11 cellular contexts compared by ENCODE assay signal in genomic region chr9:128917151-128917849, GRCh38. TPM values are rescaled to one million over a fixed set of nuclear protein-coding genes. Genes with fewer than 3 reads are reported as not detected.
DNase-seq lines count a peak whose midpoint lies in the region; ATAC-seq, FAIRE-seq and TF ChIP-seq lines count a peak whose summit lies in the region.
"Had no signal": no experiment of that assay in that cellular context is flagged by ENCODE, and none has a peak within 500 bp of the region (broad histone marks: within the 10 kb centered on the region; RNA-seq: fewer than 3 reads in every experiment).

No MANE protein-coding gene starts in this region.

- TF ChIP-seq CTCF in GM12878 (IDR thresholded peaks at IDR 0.05 in 2 of 3, conservative IDR thresholded peaks at IDR 0.05 in 1 of 3; ENCODE audit: control insufficient read depth in 2 of 3, extremely low read depth in 1 of 3, insufficient read depth in 1 of 3, low read depth in 3 of 3, low read length in 3 of 3) = no peak
- TF ChIP-seq CTCF in gastrocnemius medialis (IDR thresholded peaks at IDR 0.05 in 4 of 5, conservative IDR thresholded peaks at IDR 0.05 in 1 of 5) = no peak

- H3K9ac ChIP-seq in GM12878 (ENCODE audit: control insufficient read depth, insufficient read depth, low read length) = no peak overlapping the region

- POLR2A ChIA-PET in GM12878 (lab: Charles Lee) = no interaction called here

- RAD21 ChIA-PET in GM12878 (lab: Charles Lee; ENCODE audit: unreplicated experiment) = no interaction called here

- H3K4me2 ChIP-seq in GM12878 (ENCODE audit: control insufficient read depth, insufficient read depth) = no peak overlapping the region

- H3K4me3 ChIP-seq in GM12878 (no peak overlapping the region), gastrocnemius medialis (peak overlapping the region in 3 of 4 donors; percentile 23 to 43 (median 34))
- H3K4me3 ChIP-seq: cardiac muscle cell, SJSA1 had no signal

- no peak for TF ChIP-seq RAD21 in GM12878 (IDR thresholded peaks at IDR 0.05; ENCODE audit: insufficient read depth, low read depth, low read length)

- H3K27me3 ChIP-seq in GM12878 (replicated peaks in 1 of 2; ENCODE audit: control insufficient read depth in 2 of 2, insufficient read depth in 2 of 2, low read length in 1 of 2) (no peaks in the 10 kb centered on the region), gastrocnemius medialis (no peaks in the 10 kb centered on the region)
- H3K27me3 ChIP-seq: cardiac muscle cell, SJSA1 had no signal

- TF ChIP-seq EP300 in GM12878 (IDR thresholded peaks at IDR 0.05; ENCODE audit: borderline replicate concordance in 1 of 2, control insufficient read depth in 1 of 2, low read depth in 2 of 2, low read length in 2 of 2) = no peak

- peaks cover 3 to 8% of the 10 kb centered on the region in 2 experiments; a peak in 3 of 4 replicates for H3K36me3 ChIP-seq in GM12878 (ENCODE audit: control insufficient read depth in 2 of 2, insufficient read depth in 2 of 2, low read length in 1 of 2)
- peaks cover 0 to 11% of the 10 kb centered on the region in 2 donors for H3K36me3 ChIP-seq in gastrocnemius medialis

- H3K9me3 ChIP-seq in GM12878 (replicated peaks; ENCODE audit: control insufficient read depth, insufficient read depth, low read length) (no peaks in the 10 kb centered on the region), gastrocnemius medialis (no peaks in the 10 kb centered on the region)
- H3K9me3 ChIP-seq: SJSA1 had no signal

- CTCF ChIA-PET in GM12878 (lab: Yijun Ruan, JAX) = no interaction called here

- no peak overlapping the region for H2AFZ ChIP-seq in GM12878 (ENCODE audit: control insufficient read depth, low read depth, low read length)

- ATAC-seq in GM12878 (no peak), gastrocnemius medialis (peak; percentile 39 to 70), HG03565 (IDR thresholded peaks at IDR 0.05; ENCODE audit: unreplicated experiment) (no peak)

- WGBS in GM12878 (ENCODE audit: insufficient coverage, insufficient replicate concordance, low lambda C conversion rate, missing lambda C conversion rate) = 88% methylated on average over 26 of the region's 26 CpGs

- H3K27ac ChIP-seq in GM12878 (ENCODE audit: control insufficient read depth, insufficient read depth) (no peak overlapping the region), gastrocnemius medialis (peak overlapping the region; percentile 73 to 85 (median 82))
- H3K27ac ChIP-seq: cardiac muscle cell, HL-60, SJSA1 had no signal

- TF ChIP-seq POLR2A in GM12878 (IDR thresholded peaks at IDR 0.05; ENCODE audit: low read depth, low read length) = no peak
- TF ChIP-seq POLR2A in gastrocnemius medialis (IDR thresholded peaks at IDR 0.05) = peak in 1 of 2 donors; percentile 48
- TF ChIP-seq POLR2A in GM12891 (IDR thresholded peaks at IDR 0.05; ENCODE audit: low read depth, low read length) = no peak

- BruUV-seq in GM12878 (replicated peaks; lab: Mats Ljungman, UMichigan) = TSS peak; percentile 40

- FAIRE-seq in GM12878 (lab: Jason Lieb, UNC) (no peak), GM12891 (lab: Jason Lieb, UNC) (no peak), urothelium cell line (lab: Jason Lieb, UNC) (no peak)

- no peaks in the 10 kb centered on the region for H3K4me1 ChIP-seq in GM12878 (ENCODE audit: control insufficient read depth, insufficient read depth, low read length)
- peaks cover 80 to 82% of the 10 kb centered on the region in 2 donors for H3K4me1 ChIP-seq in gastrocnemius medialis

- SMC1A ChIA-PET in GM12878 (lab: Charles Lee; ENCODE audit: uncharacterized antibody, unreplicated experiment) = no interaction called here

- DNase-seq in GM03348 (ENCODE audit: low spot score) (peak; percentile 92), GM12878 (ENCODE audit: low read depth, low spot score) (no peak), hepatic stellate cell (ENCODE audit: low spot score) (peak; percentile 72), gastrocnemius medialis (peak; percentile 65 to 81), GM12891 (ENCODE audit: insufficient read length, low spot score) (no peak), urothelium cell line (ENCODE audit: low spot score) (no peak)
- no peak for DNase-seq in stimulated activated CD4-positive, alpha-beta T cell treated with anti-CD3 and anti-CD28 coated beads, Interleukin-12 subunit alpha, Interleukin-12 subunit beta, amount 100 ng/mL, for 4 hours

- intact Hi-C loops in GM12878 (cut with micrococcal nuclease; ENCODE audit: unreplicated experiment) = no loop called here
- intact Hi-C loops in gastrocnemius medialis (cut with DNase I; ENCODE audit: low total_unique reads) = loop anchor here (5.0 kb wide), 1 partner anchor 35 kb away; the partner anchor contains the start of genes KYAT1 and LRRC8A

- H4K20me1 ChIP-seq in GM12878 (ENCODE audit: control insufficient read depth, insufficient read depth) = no peaks in the 10 kb centered on the region

- H3K79me2 ChIP-seq in GM12878 (ENCODE audit: control insufficient read depth, insufficient read depth, low read length) = no peaks in the 10 kb centered on the region

- in situ Hi-C loops in GM12878 (cut with MboI) (no loop called here), gastrocnemius medialis (cut with MboI; ENCODE audit: low sequenced_read_pairs in 4 of 4) (no loop called here)

RNA-seq across cellular contexts. Expression of gene PHYHD1, which starts 3.5 kb away (rescaled TPM):
- total RNA-seq in GM12878 (2013; cell fraction: nucleolus; rRNA removed) = not detected in 2 replicates
- total RNA-seq in GM12878 (2014; rRNA removed) = 0.17 TPM in 1 of 2 replicates, not detected in the other
- not detected in 2 replicates for total RNA-seq in GM12878 (2014; rRNA removed; fragmentation: Illumina TruSeq; extraction: Trizol)
- total RNA-seq in GM12878 (2021) = not detected in 2 replicates
- polyA plus RNA-seq in GM12878 (2011; ENCODE audit: low read depth) = not detected
- polyA plus RNA-seq in GM12878 (2011; rRNA removed) = not detected in 2 replicates
- 0.10 TPM in 1 of 2 replicates, not detected in the other for polyA plus RNA-seq in GM12878 (2011; cell fraction: cytosol; rRNA removed)
- polyA plus RNA-seq in GM12878 (2011; cell fraction: nucleus; rRNA removed) = 0.31 and 0.35 TPM in 2 replicates
- polyA plus RNA-seq in GM12878 (2012) = 0.10 TPM in 1 of 2 replicates, not detected in the other
- not detected in 2 replicates for polyA plus RNA-seq in GM12878 (2014; fragmentation: Illumina TruSeq; extraction: Trizol)
- polyA plus RNA-seq in GM12878 (2014; fragmentation: Nextera tagmentation; extraction: Ambion mirVana) = under 1 TPM in 1 of 2 experiments, not detected in 1; 0.09 TPM
- polyA plus RNA-seq in GM12878 (2014; rRNA removed) = not detected in 2 replicates
- not detected for polyA plus RNA-seq in GM12878 (2016; fragmentation: Nextera tagmentation; extraction: Ambion mirVana)
- not detected in 2 replicates for polyA minus RNA-seq in GM12878 (2011; rRNA and poly(A)+ RNA removed)
- polyA minus RNA-seq in GM12878 (2011; cell fraction: cytosol; rRNA and poly(A)+ RNA removed) = not detected in 2 replicates
- 0.38 TPM in 1 of 2 replicates, not detected in the other for polyA minus RNA-seq in GM12878 (2011; cell fraction: nucleus; rRNA and poly(A)+ RNA removed)
- total RNA-seq in gastrocnemius medialis = 10 to 100 TPM in 3 of 4 donors, 1 to 10 TPM in 1; 9.5 to 39.3 (median 30.3) TPM
- not detected for polyA plus RNA-seq in GM12891 (2012; ENCODE audit: low read depth, missing spikeins)
- total RNA-seq: SJSA1 had no signal

RNA-seq across cellular contexts. Expression of gene DOLK, which starts 30.1 kb away (rescaled TPM):
- 11.4 and 11.8 TPM in 2 replicates for total RNA-seq in GM12878 (2013; cell fraction: nucleolus; rRNA removed)
- 15.7 and 16.9 TPM in 2 replicates for total RNA-seq in GM12878 (2014; rRNA removed)
- total RNA-seq in GM12878 (2014; rRNA removed; fragmentation: Illumina TruSeq; extraction: Trizol) = 6.8 and 7.1 TPM in 2 replicates
- total RNA-seq in GM12878 (2021) = 9.3 and 10.9 TPM in 2 replicates
- 2.8 TPM for polyA plus RNA-seq in GM12878 (2011; ENCODE audit: low read depth)
- polyA plus RNA-seq in GM12878 (2011; rRNA removed) = 3.5 and 6.4 TPM in 2 replicates
- 9.1 and 11.6 TPM in 2 replicates for polyA plus RNA-seq in GM12878 (2011; cell fraction: cytosol; rRNA removed)
- polyA plus RNA-seq in GM12878 (2011; cell fraction: nucleus; rRNA removed) = 6.9 and 7.5 TPM in 2 replicates
- polyA plus RNA-seq in GM12878 (2012) = 5.0 and 7.2 TPM in 2 replicates
- 8.4 and 9.0 TPM in 2 replicates for polyA plus RNA-seq in GM12878 (2014; fragmentation: Illumina TruSeq; extraction: Trizol)
- polyA plus RNA-seq in GM12878 (2014; fragmentation: Nextera tagmentation; extraction: Ambion mirVana) = 1 to 10 TPM; 1.9 to 3.2 TPM
- 9.3 and 10.4 TPM in 2 replicates for polyA plus RNA-seq in GM12878 (2014; rRNA removed)
- polyA plus RNA-seq in GM12878 (2016; fragmentation: Nextera tagmentation; extraction: Ambion mirVana) = 10 to 100 TPM; 17.8 to 18.2 TPM
- 23.9 and 26.4 TPM in 2 replicates for polyA minus RNA-seq in GM12878 (2011; rRNA and poly(A)+ RNA removed)
- 4.1 and 7.1 TPM in 2 replicates for polyA minus RNA-seq in GM12878 (2011; cell fraction: cytosol; rRNA and poly(A)+ RNA removed)
- 20.3 and 30.5 TPM in 2 replicates for polyA minus RNA-seq in GM12878 (2011; cell fraction: nucleus; rRNA and poly(A)+ RNA removed)
- 10 to 100 TPM in 1 of 4 donors, 1 to 10 TPM in 3; 6.5 to 11.8 (median 6.6) TPM for total RNA-seq in gastrocnemius medialis
- 5.2 TPM for polyA plus RNA-seq in GM12891 (2012; ENCODE audit: low read depth, missing spikeins)

RNA-seq across cellular contexts. Expression of gene NUP188, which starts 30.2 kb away (rescaled TPM):
- 285 and 303 TPM in 2 replicates for total RNA-seq in GM12878 (2013; cell fraction: nucleolus; rRNA removed)
- total RNA-seq in GM12878 (2014; rRNA removed) = 43.9 and 48.1 TPM in 2 replicates
- total RNA-seq in GM12878 (2014; rRNA removed; fragmentation: Illumina TruSeq; extraction: Trizol) = 32.4 and 34.0 TPM in 2 replicates
- total RNA-seq in GM12878 (2021) = 61.3 and 71.5 TPM in 2 replicates
- 32.2 TPM for polyA plus RNA-seq in GM12878 (2011; ENCODE audit: low read depth)
- 32.1 and 52.3 TPM in 2 replicates for polyA plus RNA-seq in GM12878 (2011; rRNA removed)
- 81.9 and 97.9 TPM in 2 replicates for polyA plus RNA-seq in GM12878 (2011; cell fraction: cytosol; rRNA removed)
- 179 and 219 TPM in 2 replicates for polyA plus RNA-seq in GM12878 (2011; cell fraction: nucleus; rRNA removed)
- 32.0 and 35.5 TPM in 2 replicates for polyA plus RNA-seq in GM12878 (2012)
- 41.0 and 47.3 TPM in 2 replicates for polyA plus RNA-seq in GM12878 (2014; fragmentation: Illumina TruSeq; extraction: Trizol)
- polyA plus RNA-seq in GM12878 (2014; fragmentation: Nextera tagmentation; extraction: Ambion mirVana) = 1 to 10 TPM; 1.4 to 3.5 TPM
- 49.6 and 51.2 TPM in 2 replicates for polyA plus RNA-seq in GM12878 (2014; rRNA removed)
- polyA plus RNA-seq in GM12878 (2016; fragmentation: Nextera tagmentation; extraction: Ambion mirVana) = 10 to 100 TPM; 72.9 to 73.7 TPM
- polyA minus RNA-seq in GM12878 (2011; rRNA and poly(A)+ RNA removed) = 156 and 211 TPM in 2 replicates
- 73.6 and 85.4 TPM in 2 replicates for polyA minus RNA-seq in GM12878 (2011; cell fraction: cytosol; rRNA and poly(A)+ RNA removed)
- 78.3 and 126 TPM in 2 replicates for polyA minus RNA-seq in GM12878 (2011; cell fraction: nucleus; rRNA and poly(A)+ RNA removed)
- total RNA-seq in gastrocnemius medialis = 10 to 100 TPM; 24.7 to 59.7 (median 30.3) TPM
- polyA plus RNA-seq in GM12891 (2012; ENCODE audit: low read depth, missing spikeins) = 29.5 TPM

RNA-seq across cellular contexts. Expression of gene LRRC8A, which starts 35.4 kb away (rescaled TPM):
- total RNA-seq in GM12878 (2013; cell fraction: nucleolus; rRNA removed) = 20.0 and 23.0 TPM in 2 replicates
- total RNA-seq in GM12878 (2014; rRNA removed) (9.1 and 13.4 TPM in 2 replicates), GM12878 (2014; rRNA removed; fragmentation: Illumina TruSeq; extraction: Trizol) (5.9 and 6.9 TPM in 2 replicates), GM12878 (2021) (15.7 and 15.9 TPM in 2 replicates), gastrocnemius medialis (10 to 100 TPM; 24.4 to 28.4 (median 27.0) TPM)
- polyA plus RNA-seq in GM12878 (2011; ENCODE audit: low read depth) = 2.9 TPM
- polyA plus RNA-seq in GM12878 (2011; rRNA removed) (3.7 and 8.9 TPM in 2 replicates), GM12878 (2014; fragmentation: Illumina TruSeq; extraction: Trizol) (3.5 and 7.6 TPM in 2 replicates), GM12878 (2014; fragmentation: Nextera tagmentation; extraction: Ambion mirVana) (1 to 10 TPM; 1.6 to 2.3 TPM), GM12878 (2014; rRNA removed) (10.5 and 12.6 TPM in 2 replicates), GM12878 (2016; fragmentation: Nextera tagmentation; extraction: Ambion mirVana) (10 to 100 TPM; 15.1 to 15.6 TPM)
- polyA plus RNA-seq in GM12878 (2011; cell fraction: cytosol; rRNA removed) = 12.0 and 13.2 TPM in 2 replicates
- 10.1 and 15.4 TPM in 2 replicates for polyA plus RNA-seq in GM12878 (2011; cell fraction: nucleus; rRNA removed)
- polyA plus RNA-seq in GM12878 (2012) = 5.7 and 7.4 TPM in 2 replicates
- 25.2 and 28.5 TPM in 2 replicates for polyA minus RNA-seq in GM12878 (2011; rRNA and poly(A)+ RNA removed)
- 6.1 and 6.5 TPM in 2 replicates for polyA minus RNA-seq in GM12878 (2011; cell fraction: cytosol; rRNA and poly(A)+ RNA removed)
- polyA minus RNA-seq in GM12878 (2011; cell fraction: nucleus; rRNA and poly(A)+ RNA removed) = 8.6 and 22.6 TPM in 2 replicates
- polyA plus RNA-seq in GM12891 (2012; ENCODE audit: low read depth, missing spikeins) = 5.2 TPM

RNA-seq across cellular contexts. Expression of gene KYAT1, which starts 35.5 kb away (rescaled TPM):
- total RNA-seq in GM12878 (2013; cell fraction: nucleolus; rRNA removed) = 23.9 and 33.0 TPM in 2 replicates
- total RNA-seq in GM12878 (2014; rRNA removed) (12.4 and 12.8 TPM in 2 replicates), GM12878 (2014; rRNA removed; fragmentation: Illumina TruSeq; extraction: Trizol) (6.3 and 7.4 TPM in 2 replicates), GM12878 (2021) (12.2 and 12.7 TPM in 2 replicates), gastrocnemius medialis (1 to 10 TPM; 4.7 to 7.4 (median 5.8) TPM)
- 3.2 TPM for polyA plus RNA-seq in GM12878 (2011; ENCODE audit: low read depth)
- polyA plus RNA-seq in GM12878 (2011; rRNA removed) (8.6 and 14.0 TPM in 2 replicates), GM12878 (2014; fragmentation: Illumina TruSeq; extraction: Trizol) (5.4 and 7.9 TPM in 2 replicates), GM12878 (2014; fragmentation: Nextera tagmentation; extraction: Ambion mirVana) (1 to 10 TPM; 5.8 to 6.2 TPM), GM12878 (2014; rRNA removed) (15.7 and 15.9 TPM in 2 replicates), GM12878 (2016; fragmentation: Nextera tagmentation; extraction: Ambion mirVana) (10 to 100 TPM; 10.3 to 12.8 TPM)
- 15.7 and 17.5 TPM in 2 replicates for polyA plus RNA-seq in GM12878 (2011; cell fraction: cytosol; rRNA removed)
- 75.8 and 77.3 TPM in 2 replicates for polyA plus RNA-seq in GM12878 (2011; cell fraction: nucleus; rRNA removed)
- 7.6 and 7.7 TPM in 2 replicates for polyA plus RNA-seq in GM12878 (2012)
- 8.6 and 12.4 TPM in 2 replicates for polyA minus RNA-seq in GM12878 (2011; rRNA and poly(A)+ RNA removed)
- 4.9 and 5.1 TPM in 2 replicates for polyA minus RNA-seq in GM12878 (2011; cell fraction: cytosol; rRNA and poly(A)+ RNA removed)
- polyA minus RNA-seq in GM12878 (2011; cell fraction: nucleus; rRNA and poly(A)+ RNA removed) = 5.9 and 7.8 TPM in 2 replicates
- 6.8 TPM for polyA plus RNA-seq in GM12891 (2012; ENCODE audit: low read depth, missing spikeins)

Comparison
In these comparisons a context has a peak if more than half of its experiments do, and no peak if none do; other contexts are left out.
1. DNase-seq: peak in GM03348 (single experiment), hepatic stellate cell (single experiment) and gastrocnemius medialis (2 of 2); none in GM12878 (single experiment), stimulated activated CD4-positive, alpha-beta T cell treated with anti-CD3 and anti-CD28 coated beads, Interleukin-12 subunit alpha, Interleukin-12 subunit beta, amount 100 ng/mL, for 4 hours (single experiment), GM12891 (single experiment) and urothelium cell line (single experiment).
2. ATAC-seq: peak in gastrocnemius medialis (2 of 2); none in GM12878 (single experiment) and HG03565 (single experiment).
3. RNA of gene PHYHD1, which starts 3.5 kb away (total RNA-seq): 9.5 to 39.3 TPM in gastrocnemius medialis; 0.17 TPM in GM12878; every median in the first group is over 4 times any median in the second.